ENCODE assay signal across 8 cellular contexts in the genomic region with DNA sequence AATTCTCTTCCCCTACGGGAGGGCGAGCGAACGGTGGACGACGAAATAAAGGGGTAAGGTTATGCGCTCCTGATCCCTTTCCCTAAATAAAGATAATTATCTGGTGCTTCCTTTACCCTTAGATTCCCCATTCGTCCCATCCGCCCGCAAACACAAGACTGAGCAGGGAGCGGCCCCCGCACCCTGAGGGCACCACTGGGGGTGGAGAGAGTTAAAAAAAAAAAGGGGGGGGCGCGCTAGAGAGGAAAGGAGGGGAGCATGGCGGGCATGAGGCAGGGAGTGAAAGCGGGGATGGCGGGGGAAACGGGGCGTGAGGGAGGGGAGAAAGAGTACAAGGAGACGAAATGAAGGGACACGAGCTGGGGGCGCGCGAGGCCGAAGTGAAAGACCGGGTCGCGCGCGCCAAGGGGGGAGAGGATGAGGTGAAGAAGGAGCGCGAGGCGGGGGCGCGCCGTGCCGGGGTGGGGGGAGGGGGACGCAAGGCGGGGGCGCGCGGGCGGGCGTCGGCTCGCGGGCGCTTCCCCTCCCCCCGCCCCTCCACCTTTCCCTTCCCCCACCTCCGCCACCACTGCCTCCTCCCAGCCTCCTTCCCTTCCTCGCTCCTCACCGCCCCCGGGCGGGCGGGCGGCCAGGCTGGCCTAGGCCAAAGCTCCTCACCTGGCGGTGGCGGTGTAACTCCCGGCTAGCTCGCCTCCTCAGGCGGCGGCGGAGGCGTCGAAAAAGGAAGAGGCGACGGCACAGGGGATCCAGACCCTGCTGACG. TPM values are rescaled to one million over a fixed set of nuclear protein-coding genes. Genes with fewer than 3 reads are reported as not detected.
DNase-seq lines count a peak whose midpoint lies in the region; ATAC-seq and TF ChIP-seq lines count a peak whose summit lies in the region.

No MANE protein-coding gene starts in this region.

- H3K9me3 ChIP-seq in uterus: no peaks in the 10 kb centered on the region

- TF ChIP-seq POLR2A in uterus (IDR thresholded peaks at IDR 0.05): no peak

- no peaks in the 10 kb centered on the region for H3K27me3 ChIP-seq in uterus

- ATAC-seq in GM18498 (IDR thresholded peaks at IDR 0.05; ENCODE audit: unreplicated experiment): peak; percentile 27
- peak; percentile 8 for ATAC-seq in HG02870 (IDR thresholded peaks at IDR 0.05; ENCODE audit: unreplicated experiment)
- ATAC-seq in activated CD8-positive, alpha-beta T cell treated with anti-CD3 and anti-CD28 coated beads, Interleukin-2, amount 10 ng/mL, durations not matched to agents 7 days and 5 days: peak; percentile 2
- peak; percentile 20 for ATAC-seq in omental fat pad (ENCODE audit: low FRiP score)

- DNase-seq in AG10803 (ENCODE audit: low read depth): no peak
- DNase-seq in NCI-H2171 treated with DMSO at 0.1 percent for 48 hours (lab: John Stamatoyannopoulos, UW): peak; percentile 83
- DNase-seq in activated CD8-positive, alpha-beta T cell treated with anti-CD3 and anti-CD28 coated beads, Interleukin-2, amount 10 ng/mL, durations not matched to agents 7 days and 5 days: peak; percentile 80
- no peak for DNase-seq in fibroblast of the aortic adventitia (ENCODE audit: low read depth)
- no peak for DNase-seq in omental fat pad (ENCODE audit: low spot score)
- peak; percentile 43 to 53 for DNase-seq in uterus

- H3K36me3 ChIP-seq in uterus: no peaks in the 10 kb centered on the region

- peak overlapping the region; percentile 88 to 97 for H3K27ac ChIP-seq in uterus

- peak overlapping the region; percentile 96 for H3K27ac Mint-ChIP-seq in activated CD8-positive, alpha-beta T cell treated with anti-CD3 and anti-CD28 coated beads, Interleukin-2, amount 10 ng/mL, durations not matched to agents 7 days and 5 days

- TF ChIP-seq CTCF in AG10803 (conservative IDR thresholded peaks at IDR 0.05; ENCODE audit: low read length) (no peak), fibroblast of the aortic adventitia (IDR thresholded peaks at IDR 0.05; ENCODE audit: insufficient read depth, low read length) (peak; percentile 10), omental fat pad (IDR thresholded peaks at IDR 0.05) (no peak), uterus (IDR thresholded peaks at IDR 0.05) (peak in 1 of 4 experiments; percentile 17)

- H3K4me3 Mint-ChIP-seq in activated CD8-positive, alpha-beta T cell treated with anti-CD3 and anti-CD28 coated beads, Interleukin-2, amount 10 ng/mL, durations not matched to agents 7 days and 5 days: peak overlapping the region; percentile 95

- H3K9me3 Mint-ChIP-seq in activated CD8-positive, alpha-beta T cell treated with anti-CD3 and anti-CD28 coated beads, Interleukin-2, amount 10 ng/mL, durations not matched to agents 7 days and 5 days (ENCODE audit: insufficient read depth): no peaks in the 10 kb centered on the region

- POLR2A ChIA-PET in activated CD8-positive, alpha-beta T cell treated with anti-CD3 and anti-CD28 coated beads, Interleukin-2, amount 10 ng/mL, durations not matched to agents 7 days and 5 days (lab: Charles Lee): interaction anchor here (0.7 to 3.7 kb wide), 12 partner anchors 9 to 235 kb away, joined by 3 to 71 read pairs (median 4); a partner anchor contains a TSS

- peaks cover 42% of the 10 kb centered on the region for H3K4me1 Mint-ChIP-seq in activated CD8-positive, alpha-beta T cell treated with anti-CD3 and anti-CD28 coated beads, Interleukin-2, amount 10 ng/mL, durations not matched to agents 7 days and 5 days (ENCODE audit: low read depth)

- peaks cover 28% of the 10 kb centered on the region for H3K36me3 Mint-ChIP-seq in activated CD8-positive, alpha-beta T cell treated with anti-CD3 and anti-CD28 coated beads, Interleukin-2, amount 10 ng/mL, durations not matched to agents 7 days and 5 days (ENCODE audit: low read depth)

- no peaks in the 10 kb centered on the region for H3K27me3 Mint-ChIP-seq in activated CD8-positive, alpha-beta T cell treated with anti-CD3 and anti-CD28 coated beads, Interleukin-2, amount 10 ng/mL, durations not matched to agents 7 days and 5 days (ENCODE audit: low read depth)

- H3K4me3 ChIP-seq in AG10803 (ENCODE audit: low read length) (peak overlapping the region; percentile 89), fibroblast of the aortic adventitia (ENCODE audit: low read depth, low read length) (peak overlapping the region; percentile 91), uterus (peak overlapping the region; percentile 67 to 95)

- CTCF ChIA-PET in activated CD8-positive, alpha-beta T cell treated with anti-CD3 and anti-CD28 coated beads, Interleukin-2, amount 10 ng/mL, durations not matched to agents 7 days and 5 days (lab: Charles Lee): interaction anchor here (0.7 to 7.2 kb wide), 13 partner anchors 11 to 149 kb away, joined by 3 to 70 read pairs (median 6); a partner anchor contains a TSS

- peaks cover 4 to 13% of the 10 kb centered on the region in 2 donors for H3K4me1 ChIP-seq in uterus

- intact Hi-C loops in uterus (cut with DNase I; ENCODE audit: low total_unique reads): no loop called here

RNA-seq across cellular contexts. Expression of a gene that starts 0.5 kb away (rescaled TPM):
- 10 to 100 TPM; 70.2 to 71.7 TPM for total RNA-seq in activated CD8-positive, alpha-beta T cell treated with anti-CD3 and anti-CD28 coated beads, Interleukin-2, amount 10 ng/mL, durations not matched to agents 7 days and 5 days
- total RNA-seq in fibroblast of the aortic adventitia (ENCODE audit: low replicate concordance) (8.0 and 11.3 TPM in 2 replicates), omental fat pad (10 to 100 TPM; 14.3 to 26.2 (median 17.8) TPM), uterus (10 to 100 TPM in 3 of 4 donors, 1 to 10 TPM in 1; 7.1 to 79.0 (median 26.6) TPM)

RNA-seq across cellular contexts. Expression of a gene that starts 24.3 kb away (rescaled TPM):
- 100 to 1,000 TPM; 140 to 143 TPM for total RNA-seq in activated CD8-positive, alpha-beta T cell treated with anti-CD3 and anti-CD28 coated beads, Interleukin-2, amount 10 ng/mL, durations not matched to agents 7 days and 5 days
- total RNA-seq in fibroblast of the aortic adventitia (ENCODE audit: low replicate concordance) (14.9 and 23.2 TPM in 2 replicates), omental fat pad (10 to 100 TPM; 21.8 to 75.0 (median 50.3) TPM), uterus (10 to 100 TPM in 3 of 4 donors, 1 to 10 TPM in 1; 5.6 to 94.9 (median 30.1) TPM)

RNA-seq across cellular contexts. Expression of a gene that starts 36.2 kb away (rescaled TPM):
- 100 to 1,000 TPM in 1 of 2 experiments, 10 to 100 TPM in 1; 85.1 to 104 TPM for total RNA-seq in activated CD8-positive, alpha-beta T cell treated with anti-CD3 and anti-CD28 coated beads, Interleukin-2, amount 10 ng/mL, durations not matched to agents 7 days and 5 days
- total RNA-seq in fibroblast of the aortic adventitia (ENCODE audit: low replicate concordance) (6.6 and 8.6 TPM in 2 replicates), omental fat pad (10 to 100 TPM; 11.9 to 17.7 (median 16.3) TPM), uterus (10 to 100 TPM in 2 of 4 donors, 1 to 10 TPM in 2; 5.9 to 57.2 (median 15.5) TPM)

RNA-seq across cellular contexts. Expression of a gene that starts 41.1 kb away (rescaled TPM):
- 10 to 100 TPM; 35.7 to 36.5 TPM for total RNA-seq in activated CD8-positive, alpha-beta T cell treated with anti-CD3 and anti-CD28 coated beads, Interleukin-2, amount 10 ng/mL, durations not matched to agents 7 days and 5 days
- 74.1 and 85.9 TPM in 2 replicates for total RNA-seq in fibroblast of the aortic adventitia (ENCODE audit: low replicate concordance)
- total RNA-seq in omental fat pad: 100 to 1,000 TPM in 3 of 4 donors, 10 to 100 TPM in 1; 80.5 to 125 (median 116) TPM
- 10 to 100 TPM; 66.3 to 96.2 (median 83.6) TPM for total RNA-seq in uterus

RNA-seq across cellular contexts. Expression of a gene that starts 45.4 kb away (rescaled TPM):
- 1 to 10 TPM; 5.7 to 9.0 TPM for total RNA-seq in activated CD8-positive, alpha-beta T cell treated with anti-CD3 and anti-CD28 coated beads, Interleukin-2, amount 10 ng/mL, durations not matched to agents 7 days and 5 days
- total RNA-seq in fibroblast of the aortic adventitia (ENCODE audit: low replicate concordance) (3.3 and 5.9 TPM in 2 replicates), omental fat pad (10 to 100 TPM in 1 of 4 donors, 1 to 10 TPM in 3; 6.1 to 19.1 (median 8.5) TPM), uterus (10 to 100 TPM in 3 of 4 donors, 1 to 10 TPM in 1; 1.8 to 16.1 (median 13.0) TPM)

Comparison
In these comparisons a context has a peak if more than half of its experiments do, and no peak if none do; other contexts are left out.
1. DNase-seq: peak in NCI-H2171 treated with DMSO at 0.1 percent for 48 hours (single experiment), activated CD8-positive, alpha-beta T cell treated with anti-CD3 and anti-CD28 coated beads, Interleukin-2, amount 10 ng/mL, durations not matched to agents 7 days and 5 days (single experiment) and uterus (2 of 2); none in AG10803 (single experiment), fibroblast of the aortic adventitia (single experiment) and omental fat pad (single experiment).
2. Peak in every context shown above with its lines, with median percentiles within 50 percentile points of each other: H3K4me3 ChIP-seq and ATAC-seq.